In the genomic region with DNA sequence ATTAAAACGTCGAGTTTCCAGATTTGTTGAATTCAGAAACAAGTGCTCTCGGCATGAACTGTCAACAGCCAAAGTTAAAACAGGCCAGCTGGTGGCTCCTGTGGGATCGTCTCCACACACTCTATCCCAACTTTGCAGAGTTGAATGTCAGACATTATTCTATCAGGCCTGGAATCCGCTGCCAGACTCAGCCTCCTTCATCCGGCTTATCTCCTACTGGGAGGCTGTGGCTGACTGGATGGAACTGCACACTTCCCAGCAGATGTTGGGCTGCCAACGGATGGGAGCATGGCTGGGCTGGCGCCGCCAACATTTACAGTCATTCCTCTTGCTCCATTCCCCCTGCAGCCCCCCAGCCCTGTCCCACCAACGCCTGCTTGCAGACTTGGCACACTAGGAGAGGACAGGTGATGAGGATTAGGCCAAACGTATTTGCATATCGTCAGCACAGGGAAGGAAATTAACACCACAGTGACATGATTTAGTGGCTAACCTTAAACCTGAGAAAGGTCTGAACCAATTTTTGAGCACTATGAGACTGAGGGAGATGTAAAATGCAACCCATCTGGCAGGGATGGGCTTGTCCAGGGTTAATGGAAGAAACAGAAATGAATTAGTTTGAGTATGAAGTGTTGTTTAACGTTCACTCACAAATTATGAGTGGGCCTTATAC, we compare ENCODE assay signal across 20 cellular contexts.
DNase-seq lines count a peak whose midpoint lies in the region; ATAC-seq and TF ChIP-seq lines count a peak whose summit lies in the region.
"Had no signal": no experiment of that assay in that cellular context is flagged by ENCODE, and none has a peak within 500 bp of the region (broad histone marks: within the 10 kb centered on the region; RNA-seq: fewer than 3 reads in every experiment).

No MANE protein-coding gene starts in this region.

- no peak overlapping the region for H2BK15ac ChIP-seq in neuronal stem cell (ENCODE audit: low read length)

- H3K23ac ChIP-seq in neuronal stem cell (ENCODE audit: low read depth, low read length, poor library complexity) = peak overlapping the region; percentile 20

- H4K8ac ChIP-seq in neuronal stem cell (ENCODE audit: low read depth, low read length) = no peak overlapping the region

- H3K18ac ChIP-seq in neuronal stem cell (ENCODE audit: low read length) = peak overlapping the region; percentile 20

- H3K4me1 Mint-ChIP-seq in glutamatergic neuron (ENCODE audit: low read depth, unreplicated experiment) = peaks cover 15% of the 10 kb centered on the region

- no peak overlapping the region for H2AFZ ChIP-seq in neuronal stem cell (ENCODE audit: low read length)

- H4K91ac ChIP-seq in neuronal stem cell (ENCODE audit: low read depth, low read length, poor library complexity) = no peak overlapping the region

- no peak overlapping the region for H2BK12ac ChIP-seq in neuronal stem cell (ENCODE audit: low read length)

- H3K36me3 ChIP-seq in neuronal stem cell (replicated peaks in 1 of 2; ENCODE audit: control insufficient read depth in 2 of 2, insufficient read depth in 2 of 2, low read length in 2 of 2) (no peaks in the 10 kb centered on the region), esophagus squamous epithelium (no peaks in the 10 kb centered on the region)
- H3K36me3 ChIP-seq: cardiac muscle cell, neutrophil, uterus had no signal

- no peak overlapping the region for H2BK120ac ChIP-seq in neuronal stem cell (ENCODE audit: low read depth, low read length)

- DNase-seq in D341Med (ENCODE audit: low spot score) = peak; percentile 83
- DNase-seq in NCI-H524 treated with DMSO at 0.1 percent for 48 hours (lab: John Stamatoyannopoulos, UW) = peak; percentile 67
- DNase-seq in glutamatergic neuron = no peak
- DNase-seq in neuronal stem cell (ENCODE audit: low spot score) = no peak
- no peak for DNase-seq in esophagus squamous epithelium (lab: John Stamatoyannopoulos, UW)
- no peak for DNase-seq in dermis blood vessel endothelial cell
- DNase-seq: C1 segment of cervical spinal cord; foreskin keratinocyte; NCI-H146; NCI-H774; stimulated activated naive CD4-positive, alpha-beta T cell; uterus had no signal

- no peaks in the 10 kb centered on the region for H3K9me3 ChIP-seq in neuronal stem cell (replicated peaks in 1 of 2; ENCODE audit: control insufficient read depth in 2 of 2, insufficient read depth in 1 of 2, low read depth in 1 of 2, low read length in 2 of 2)
- H3K9me3 ChIP-seq in esophagus squamous epithelium = no peaks in the 10 kb centered on the region
- H3K9me3 ChIP-seq: neutrophil, uterus had no signal

- H3K4me3 Mint-ChIP-seq in glutamatergic neuron (ENCODE audit: unreplicated experiment) = no peak overlapping the region
- H3K4me3 Mint-ChIP-seq: activated naive CD8-positive, alpha-beta T cell; T-helper 1 cell treated with Interleukin-12 subunit alpha and Interleukin-12 subunit beta and Interleukin-4 antibody, amounts not matched to agents 30 μg/mL and 1 μg/mL, for 36 hours had no signal

- TF ChIP-seq CTCF in glutamatergic neuron (IDR thresholded peaks at IDR 0.05; ENCODE audit: partially characterized antibody, unreplicated experiment) (no peak), esophagus squamous epithelium (IDR thresholded peaks at IDR 0.05) (no peak)

- H3K27me3 ChIP-seq in neuronal stem cell (ENCODE audit: control insufficient read depth in 3 of 3, insufficient read depth in 3 of 3, low read depth in 1 of 3, low read length in 3 of 3) (peaks cover 0 to 9% (median 0%) of the 10 kb centered on the region in 3 experiments), esophagus squamous epithelium (no peaks in the 10 kb centered on the region)
- H3K27me3 ChIP-seq: cardiac muscle cell, foreskin keratinocyte, neutrophil, uterus had no signal

- intact Hi-C loops in esophagus squamous epithelium (cut with DNase I) = no loop called here

- TF ChIP-seq POLR2A in esophagus squamous epithelium (IDR thresholded peaks at IDR 0.05) = no peak

- H3K27ac Mint-ChIP-seq in glutamatergic neuron (ENCODE audit: unreplicated experiment) = peak overlapping the region; percentile 56
- H3K27ac Mint-ChIP-seq: activated naive CD8-positive, alpha-beta T cell; T-helper 1 cell treated with Interleukin-12 subunit alpha and Interleukin-12 subunit beta and Interleukin-4 antibody, amounts not matched to agents 30 μg/mL and 1 μg/mL, for 36 hours had no signal

- no peak overlapping the region for H2BK5ac ChIP-seq in neuronal stem cell (ENCODE audit: low read length)

- H3K9me3 Mint-ChIP-seq in glutamatergic neuron (ENCODE audit: unreplicated experiment) = peaks cover 2% of the 10 kb centered on the region
- H3K9me3 Mint-ChIP-seq: T-helper 1 cell treated with Interleukin-12 subunit alpha and Interleukin-12 subunit beta and Interleukin-4 antibody, amounts not matched to agents 30 μg/mL and 1 μg/mL, for 36 hours had no signal

- H3K36me3 Mint-ChIP-seq in glutamatergic neuron (ENCODE audit: unreplicated experiment) = no peaks in the 10 kb centered on the region
- H3K36me3 Mint-ChIP-seq: activated naive CD8-positive, alpha-beta T cell had no signal

- H3K9ac ChIP-seq in neuronal stem cell (ENCODE audit: low read depth, low read length, poor library complexity) = no peak overlapping the region
- H3K9ac ChIP-seq: KMS-11 had no signal

- WGBS in neuronal stem cell (ENCODE audit: extremely low coverage in 2 of 2, insufficient read length in 2 of 2, insufficient replicate concordance in 1 of 2), 2 donors = no CpG with 5 or more reads among the region's 13 CpGs
- WGBS in esophagus squamous epithelium, 2 donors = 71 to 82% methylated on average over 8 to 13 of the region's 13 CpGs

- H3K27me3 Mint-ChIP-seq in glutamatergic neuron (ENCODE audit: unreplicated experiment) = no peaks in the 10 kb centered on the region
- H3K27me3 Mint-ChIP-seq: activated naive CD8-positive, alpha-beta T cell had no signal

- H3K4me3 ChIP-seq in neuronal stem cell (ENCODE audit: low read length in 2 of 2) = no peak overlapping the region
- H3K4me3 ChIP-seq in esophagus squamous epithelium = no peak overlapping the region
- H3K4me3 ChIP-seq: cardiac muscle cell, uterus had no signal

- no peak overlapping the region for H3K14ac ChIP-seq in neuronal stem cell (ENCODE audit: low read length)

- ATAC-seq in HG03442 (IDR thresholded peaks at IDR 0.05; ENCODE audit: unreplicated experiment) (no peak), GM18858 (IDR thresholded peaks at IDR 0.05; ENCODE audit: unreplicated experiment) (no peak)
- ATAC-seq: foreskin keratinocyte had no signal

- H2AK5ac ChIP-seq in neuronal stem cell (ENCODE audit: low read depth, low read length) = no peak overlapping the region

- H3K79me1 ChIP-seq in neuronal stem cell (ENCODE audit: low read depth, low read length) = no peaks in the 10 kb centered on the region

- H3K4me1 ChIP-seq in neuronal stem cell (ENCODE audit: control insufficient read depth in 2 of 2, insufficient read depth in 1 of 2, low read depth in 1 of 2, low read length in 2 of 2) (peaks cover 3 to 6% of the 10 kb centered on the region in 2 donors), esophagus squamous epithelium (peaks cover 0 to 10% (median 0%) of the 10 kb centered on the region in 3 donors)
- H3K4me1 ChIP-seq: uterus had no signal

- no peak overlapping the region for H3K27ac ChIP-seq in neuronal stem cell (replicated peaks; ENCODE audit: low read length)
- H3K27ac ChIP-seq in esophagus squamous epithelium = no peak overlapping the region
- H3K27ac ChIP-seq: cardiac muscle cell, foreskin keratinocyte, HL-60, KMS-11, neutrophil, uterus had no signal

- H3K4me2 ChIP-seq in neuronal stem cell (ENCODE audit: insufficient read depth, low read length, poor library complexity, severe bottlenecking) = no peak overlapping the region
- H3K4me2 ChIP-seq: KMS-11 had no signal

- no peak overlapping the region for H3K4ac ChIP-seq in neuronal stem cell (ENCODE audit: low read length)

Comparison
In these comparisons a context has a peak if more than half of its experiments do, and no peak if none do; other contexts are left out.
1. DNase-seq: peak in D341Med (single experiment) and NCI-H524 treated with DMSO at 0.1 percent for 48 hours (single experiment); none in glutamatergic neuron (single experiment), neuronal stem cell (single experiment), esophagus squamous epithelium (single experiment) and dermis blood vessel endothelial cell (single experiment).